Comparison of ENCODE assay signal across 20 cellular contexts in the genomic region with DNA sequence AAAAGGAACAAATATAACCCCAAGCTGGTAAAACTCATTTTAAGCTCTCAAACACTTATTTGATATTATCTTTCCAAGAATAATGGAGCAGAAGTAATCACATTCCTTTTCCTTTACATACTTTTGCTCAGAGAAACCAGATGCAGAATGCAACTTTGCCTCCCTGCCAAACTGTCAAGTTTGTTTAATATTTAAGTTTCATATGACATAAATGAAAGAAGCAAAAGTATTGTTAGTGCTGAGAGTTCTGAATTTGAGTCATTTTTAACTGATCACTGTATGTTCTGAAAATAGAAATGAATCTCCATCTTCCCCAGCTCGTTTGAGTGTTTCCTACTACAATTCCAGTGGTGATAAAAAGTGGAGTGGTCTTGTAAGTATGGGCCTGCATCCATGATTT.
DNase-seq lines count a peak whose midpoint lies in the region; ATAC-seq and TF ChIP-seq lines count a peak whose summit lies in the region.
"Had no signal": no experiment of that assay in that cellular context is flagged by ENCODE, and none has a peak within 500 bp of the region (broad histone marks: within the 10 kb centered on the region; RNA-seq: fewer than 3 reads in every experiment).

No MANE protein-coding gene starts in this region.

- no peaks in the 10 kb centered on the region for H3K36me3 ChIP-seq in MG63
- H3K36me3 ChIP-seq in fibroblast of lung (ENCODE audit: control insufficient read depth, insufficient read depth, low read length), result no peaks in the 10 kb centered on the region
- H3K36me3 ChIP-seq: BLaER1 had no signal

- peak; percentile 1 for DNase-seq in AG04450 (ENCODE audit: low read depth, low spot score)
- DNase-seq in MG63, result peak; percentile 60
- DNase-seq in astrocyte of the cerebellum (ENCODE audit: low read depth), result peak; percentile 12
- DNase-seq in fibroblast of lung (ENCODE audit: low read depth in 2 of 2), result peak; percentile 65 to 83
- no peak for DNase-seq in GM19238 (ENCODE audit: insufficient read length, low spot score)
- no peak for DNase-seq in central memory CD4-positive, alpha-beta T cell
- DNase-seq in DMS53 (lab: John Stamatoyannopoulos, UW), result no peak
- DNase-seq: 8988T; ACHN; CD4-positive, CD25-positive, alpha-beta regulatory T cell; DMS153; KG1; MM.1S; NCI-H2029; NCI-H526 treated with DMSO at 0.1 percent for 48 hours; SIG-M5 had no signal

- H3K27ac ChIP-seq in AG04450 (ENCODE audit: low read depth, low read length) (no peak overlapping the region), fibroblast of lung (ENCODE audit: insufficient read depth, low read length) (no peak overlapping the region)
- H3K27ac ChIP-seq: BLaER1, SK-N-MC had no signal

- no peaks in the 10 kb centered on the region for H3K79me2 ChIP-seq in fibroblast of lung (ENCODE audit: control insufficient read depth, insufficient read depth, low read length)

- CTCF ChIA-PET in AG04450 (lab: Charles Lee), result no interaction called here

- H3K27me3 ChIP-seq in AG04450 (ENCODE audit: control insufficient read depth, insufficient read depth, low read length), result no peaks in the 10 kb centered on the region
- H3K27me3 ChIP-seq in MG63, result no peaks in the 10 kb centered on the region
- H3K27me3 ChIP-seq in fibroblast of lung (ENCODE audit: control insufficient read depth, insufficient read depth, low read length), result no peaks in the 10 kb centered on the region
- H3K27me3 ChIP-seq: BLaER1 had no signal

- in situ Hi-C loops in astrocyte of the cerebellum (cut with HindIII; ENCODE audit: low sequenced_read_pairs), result no loop called here

- no peak for ATAC-seq in HG03520 (IDR thresholded peaks at IDR 0.05; ENCODE audit: unreplicated experiment)
- ATAC-seq: HCT116 had no signal

- H4K20me1 ChIP-seq in fibroblast of lung (ENCODE audit: control insufficient read depth, extremely low read depth, insufficient read depth, low read length), result no peaks in the 10 kb centered on the region
- H4K20me1 ChIP-seq: BLaER1 had no signal

- TF ChIP-seq CTCF in AG04450 (IDR thresholded peaks at IDR 0.05; ENCODE audit: low read depth, low read length), result no peak
- TF ChIP-seq CTCF in astrocyte of the cerebellum (IDR thresholded peaks at IDR 0.05; ENCODE audit: low read depth, low read length, missing control alignments), result no peak
- TF ChIP-seq CTCF in fibroblast of lung (conservative IDR thresholded peaks at IDR 0.05 in 1 of 2, IDR thresholded peaks at IDR 0.05 in 1 of 2; ENCODE audit: low read depth in 1 of 2, low read length in 2 of 2), result no peak

- H3K9ac ChIP-seq in fibroblast of lung (ENCODE audit: insufficient read depth, low read length), result no peak overlapping the region
- H3K9ac ChIP-seq: BLaER1 had no signal

- POLR2A ChIA-PET in AG04450 (lab: Yijun Ruan, JAX), result no interaction called here

- H3K4me2 ChIP-seq in fibroblast of lung (ENCODE audit: extremely low read depth, insufficient read depth, low read length), result peak overlapping the region; percentile 25
- H3K4me2 ChIP-seq: BLaER1 had no signal

- H3K4me1 ChIP-seq in fibroblast of lung (ENCODE audit: control insufficient read depth, extremely low read depth, insufficient read depth, low read length), result no peaks in the 10 kb centered on the region

- H3K4me3 ChIP-seq in AG04450 (ENCODE audit: low read depth, low read length) (no peak overlapping the region), MG63 (no peak overlapping the region), astrocyte of the cerebellum (ENCODE audit: low read depth, low read length) (no peak overlapping the region), fibroblast of lung (replicated peaks in 1 of 4; ENCODE audit: control extremely low read depth in 1 of 4, insufficient read depth in 1 of 4, low read depth in 3 of 4, low read length in 4 of 4) (no peak overlapping the region)
- H3K4me3 ChIP-seq: BLaER1, SK-N-MC had no signal

- H3K9me3 ChIP-seq in AG04450 (ENCODE audit: control insufficient read depth, insufficient read depth, low read length), result no peaks in the 10 kb centered on the region; the same call in 1 of the 2 replicates
- no peaks in the 10 kb centered on the region for H3K9me3 ChIP-seq in MG63
- H3K9me3 ChIP-seq in fibroblast of lung (ENCODE audit: control insufficient read depth, insufficient read depth, low read depth, low read length), result no peaks in the 10 kb centered on the region
- H3K9me3 ChIP-seq: BLaER1 had no signal

- no peak overlapping the region for H2AFZ ChIP-seq in fibroblast of lung (ENCODE audit: low read length)

Comparison
In these comparisons a context has a peak if more than half of its experiments do, and no peak if none do; other contexts are left out.
1. DNase-seq: peak in AG04450 (single experiment), MG63 (single experiment), astrocyte of the cerebellum (single experiment) and fibroblast of lung (2 of 2); none in GM19238 (single experiment), central memory CD4-positive, alpha-beta T cell (single experiment) and DMS53 (single experiment).